Comparison of ENCODE assay signal across 24 cellular contexts in genomic region chr6:151091571-151091970, GRCh38.
"Had no signal": no experiment of that assay in that cellular context is flagged by ENCODE, and none has a peak within 500 bp of the region (broad histone marks: within the 10 kb centered on the region; RNA-seq: fewer than 3 reads in every experiment).

No MANE protein-coding gene starts in this region.

- H3K27me3 Mint-ChIP-seq: activated CD4-positive, alpha-beta memory T cell treated with anti-CD3 and anti-CD28 coated beads for 36 hours; central memory CD8-positive, alpha-beta T cell; progenitor cell of endocrine pancreas; T-helper 17 cell had no signal

- H3K27me3 ChIP-seq: ascending aorta, brain microvascular endothelial cell, dorsolateral prefrontal cortex, gastroesophageal sphincter, sigmoid colon, uterus had no signal

- ATAC-seq: activated naive CD4-positive, alpha-beta T cell treated with anti-CD3 and anti-CD28 coated beads, Interleukin-2, amount 50 U/mL, for 72 hours; gastroesophageal sphincter; left ventricle myocardium superior; natural killer cell; T-helper 17 cell had no signal

- H3K4me3 Mint-ChIP-seq: activated CD4-positive, alpha-beta memory T cell treated with anti-CD3 and anti-CD28 coated beads for 36 hours; central memory CD8-positive, alpha-beta T cell; natural killer cell; T-helper 17 cell had no signal

- H3K9me3 ChIP-seq: ascending aorta, gastroesophageal sphincter, sigmoid colon, thoracic aorta, uterus had no signal

- H3K4me3 ChIP-seq: ascending aorta, dorsolateral prefrontal cortex, gastroesophageal sphincter, sigmoid colon, smooth muscle cell, thoracic aorta, uterus had no signal

- H3K9me3 Mint-ChIP-seq: activated CD4-positive, alpha-beta memory T cell treated with anti-CD3 and anti-CD28 coated beads for 36 hours; central memory CD8-positive, alpha-beta T cell; natural killer cell had no signal

- H3K27ac Mint-ChIP-seq: activated CD4-positive, alpha-beta memory T cell treated with anti-CD3 and anti-CD28 coated beads for 36 hours; activated naive CD4-positive, alpha-beta T cell treated with anti-CD3 and anti-CD28 coated beads, Interleukin-2, amount 50 U/mL, for 72 hours; natural killer cell; progenitor cell of endocrine pancreas; T-helper 17 cell had no signal

- H3K4me2 ChIP-seq: smooth muscle cell had no signal

- H3K36me3 ChIP-seq: gastroesophageal sphincter, sigmoid colon, thoracic aorta, uterus had no signal

- H3K4me1 ChIP-seq: ascending aorta, gastroesophageal sphincter, sigmoid colon, uterus had no signal

- H3K36me3 Mint-ChIP-seq: natural killer cell had no signal

- DNase-seq: activated CD4-positive, alpha-beta memory T cell treated with anti-CD3 and anti-CD28 coated beads for 36 hours; activated CD4-positive, alpha-beta T cell treated with anti-CD3 and anti-CD28 coated beads for 48 hours; activated T-cell treated with anti-CD3 and anti-CD28 coated beads for 4 hours; brain microvascular endothelial cell; dorsolateral prefrontal cortex; head of caudate nucleus; left ventricle myocardium superior; mammary epithelial cell; midbrain; natural killer cell; retina; sigmoid colon; stimulated activated CD4-positive, alpha-beta T cell treated with anti-CD3 and anti-CD28 coated beads, Interleukin-15, amount 100 ng/mL, for 24 hours; stimulated activated CD8-positive, alpha-beta memory T cell treated with anti-CD3 and anti-CD28 coated beads, Interleukin-4, amount 100 ng/mL, for 48 hours; stimulated activated naive CD4-positive, alpha-beta T cell; T-helper 17 cell; uterus had no signal

- H3K4me1 Mint-ChIP-seq: central memory CD8-positive, alpha-beta T cell; natural killer cell; T-helper 17 cell had no signal

- H3K27ac ChIP-seq: ascending aorta, brain microvascular endothelial cell, dorsolateral prefrontal cortex, gastroesophageal sphincter, sigmoid colon, thoracic aorta, uterus had no signal
